In the genomic region with DNA sequence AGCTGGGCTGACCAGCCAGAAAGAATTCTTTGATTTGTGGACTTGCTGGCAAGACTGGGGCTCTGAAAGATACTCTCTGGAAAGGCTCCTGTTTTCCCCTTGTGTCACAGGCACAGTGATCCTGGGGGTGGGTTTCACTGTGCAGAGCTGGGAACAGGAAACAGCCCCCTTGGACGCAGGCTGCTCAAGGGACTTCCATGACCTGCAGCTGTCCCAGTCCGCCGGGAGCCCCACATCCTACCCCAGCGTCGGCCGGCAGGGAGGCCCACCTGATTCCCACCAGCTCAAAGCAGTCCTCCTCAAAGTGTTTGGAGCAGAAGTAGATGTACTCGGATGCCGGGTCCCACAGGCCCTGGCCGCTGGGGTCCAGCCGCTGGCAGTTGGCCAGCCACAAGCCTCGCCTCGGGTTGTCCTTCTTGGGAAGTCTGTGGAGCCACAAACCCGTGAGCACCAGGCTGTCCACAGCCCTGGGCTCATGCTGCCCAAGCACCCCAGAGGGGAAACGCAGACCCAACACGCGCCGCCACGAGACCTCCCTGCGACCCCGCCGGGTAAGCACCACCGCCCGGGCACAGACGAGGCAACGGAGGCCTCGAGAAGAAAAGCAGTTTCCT, we compare ENCODE assay signal across 9 cellular contexts. TPM values are rescaled to one million over a fixed set of nuclear protein-coding genes. Genes with fewer than 3 reads are reported as not detected.
DNase-seq lines count a peak whose midpoint lies in the region; ATAC-seq, FAIRE-seq and TF ChIP-seq lines count a peak whose summit lies in the region.
"Had no signal": no experiment of that assay in that cellular context is flagged by ENCODE, and none has a peak within 500 bp of the region (broad histone marks: within the 10 kb centered on the region; RNA-seq: fewer than 3 reads in every experiment).

No MANE protein-coding gene starts in this region.

- peak overlapping the region; percentile 97 to 100 (median 99) for H3K27ac Mint-ChIP-seq in CD8-positive, alpha-beta memory T cell
- H3K27ac Mint-ChIP-seq in activated naive CD8-positive, alpha-beta T cell treated with anti-CD3 and anti-CD28 coated beads, Interleukin-2, amount 10 ng/mL, durations not matched to agents 7 days and 5 days, result peak overlapping the region; percentile 99
- peak overlapping the region; percentile 97 to 100 (median 99) for H3K27ac Mint-ChIP-seq in immature natural killer cell

- intact Hi-C loops in testis (cut with DNase I; ENCODE audit: low total_unique reads), result no loop called here

- CTCF ChIA-PET in CD8-positive, alpha-beta memory T cell (lab: Charles Lee), result interaction anchor here (1.1 to 1.9 kb wide), 2 partner anchors 14 to 19 kb away, joined by 4 to 5 read pairs; partner anchors contain the start of genes LZTR1 and P2RX6

- H3K36me3 ChIP-seq in CD8-positive, alpha-beta memory T cell (ENCODE audit: insufficient read depth, low read length), result peaks cover 22% of the 10 kb centered on the region
- H3K36me3 ChIP-seq in testis (ENCODE audit: low read depth, missing control alignments), result no peaks in the 10 kb centered on the region

- no peaks in the 10 kb centered on the region for H3K27me3 ChIP-seq in CD8-positive, alpha-beta memory T cell (ENCODE audit: insufficient read depth, low read length, poor library complexity, severe bottlenecking)
- H3K27me3 ChIP-seq in testis, result no peaks in the 10 kb centered on the region

- peaks cover 0 to 3% of the 10 kb centered on the region in 2 donors for H3K27me3 Mint-ChIP-seq in CD8-positive, alpha-beta memory T cell
- no peaks in the 10 kb centered on the region for H3K27me3 Mint-ChIP-seq in activated naive CD8-positive, alpha-beta T cell treated with anti-CD3 and anti-CD28 coated beads, Interleukin-2, amount 10 ng/mL, durations not matched to agents 7 days and 5 days
- peaks cover 10 to 14% (median 11%) of the 10 kb centered on the region in 3 donors for H3K27me3 Mint-ChIP-seq in immature natural killer cell (ENCODE audit: low read depth in 3 of 3)

- peak overlapping the region; percentile 99 for H3K27ac ChIP-seq in CD8-positive, alpha-beta memory T cell (ENCODE audit: low read depth, low read length)
- peak overlapping the region; percentile 94 for H3K27ac ChIP-seq in testis

- peak overlapping the region; percentile 85 to 97 (median 95) for H3K4me3 Mint-ChIP-seq in CD8-positive, alpha-beta memory T cell
- H3K4me3 Mint-ChIP-seq in activated naive CD8-positive, alpha-beta T cell treated with anti-CD3 and anti-CD28 coated beads, Interleukin-2, amount 10 ng/mL, durations not matched to agents 7 days and 5 days, result peak overlapping the region; percentile 96
- peak overlapping the region; percentile 86 to 98 (median 95) for H3K4me3 Mint-ChIP-seq in immature natural killer cell

- no peaks in the 10 kb centered on the region for H3K9me3 Mint-ChIP-seq in CD8-positive, alpha-beta memory T cell
- no peaks in the 10 kb centered on the region for H3K9me3 Mint-ChIP-seq in activated naive CD8-positive, alpha-beta T cell treated with anti-CD3 and anti-CD28 coated beads, Interleukin-2, amount 10 ng/mL, durations not matched to agents 7 days and 5 days
- H3K9me3 Mint-ChIP-seq in immature natural killer cell, result no peaks in the 10 kb centered on the region

- peak overlapping the region; percentile 65 for H3K4me3 ChIP-seq in CD8-positive, alpha-beta memory T cell (ENCODE audit: low read length)
- peak overlapping the region; percentile 69 to 85 for H3K4me3 ChIP-seq in testis

- FAIRE-seq in frontal cortex (lab: Jason Lieb, UNC), result no peak

- 0% methylated on average over 26 of the region's 26 CpGs; no CpG with 5 or more reads in 1 of the 2 donors for WGBS in testis, 2 donors

- H3K36me3 Mint-ChIP-seq in CD8-positive, alpha-beta memory T cell, result peaks cover 0 to 57% (median 0%) of the 10 kb centered on the region in 3 donors
- peaks cover 4% of the 10 kb centered on the region for H3K36me3 Mint-ChIP-seq in activated naive CD8-positive, alpha-beta T cell treated with anti-CD3 and anti-CD28 coated beads, Interleukin-2, amount 10 ng/mL, durations not matched to agents 7 days and 5 days
- H3K36me3 Mint-ChIP-seq in immature natural killer cell, result no peaks in the 10 kb centered on the region

- ATAC-seq in HG02852 (IDR thresholded peaks at IDR 0.05; ENCODE audit: unreplicated experiment), result peak; percentile 14
- ATAC-seq in activated naive CD8-positive, alpha-beta T cell treated with anti-CD3 and anti-CD28 coated beads, Interleukin-2, amount 10 ng/mL, durations not matched to agents 7 days and 5 days (ENCODE audit: low read depth), result no peak

- POLR2A ChIA-PET in CD8-positive, alpha-beta memory T cell (lab: Charles Lee), result interaction anchor here (1.0 to 1.4 kb wide), 2 partner anchors 19 to 682 kb away, joined by 3 to 6 read pairs; partner anchors contain the start of genes DGCR6L and LZTR1
- POLR2A ChIA-PET in activated naive CD8-positive, alpha-beta T cell treated with anti-CD3 and anti-CD28 coated beads, Interleukin-2, amount 10 ng/mL, durations not matched to agents 7 days and 5 days (lab: Charles Lee), result interaction anchor here (1.2 to 3.4 kb wide), 3 partner anchors 11 to 19 kb away, joined by 3 to 23 read pairs (median 16); partner anchors contain the start of gene LZTR1

- H3K9me3 ChIP-seq in CD8-positive, alpha-beta memory T cell (ENCODE audit: low read length), result no peaks in the 10 kb centered on the region
- H3K9me3 ChIP-seq in testis, result no peaks in the 10 kb centered on the region

- no peak for TF ChIP-seq POLR2A in testis (IDR thresholded peaks at IDR 0.05)

- DNase-seq in CD8-positive, alpha-beta memory T cell, result no peak
- no peak for DNase-seq in activated naive CD8-positive, alpha-beta T cell treated with anti-CD3 and anti-CD28 coated beads, Interleukin-2, amount 10 ng/mL, durations not matched to agents 7 days and 5 days
- DNase-seq in immature natural killer cell (no peak), testis (no peak), NCI-H2107 (lab: John Stamatoyannopoulos, UW) (no peak), frontal cortex (ENCODE audit: low spot score in 2 of 2) (no peak), LoVo (ENCODE audit: low spot score) (no peak)

- peaks cover 32% of the 10 kb centered on the region for H3K4me1 ChIP-seq in CD8-positive, alpha-beta memory T cell (ENCODE audit: insufficient read depth, low read length)
- peaks cover 21% of the 10 kb centered on the region for H3K4me1 ChIP-seq in testis

- peaks cover 22 to 55% (median 23%) of the 10 kb centered on the region in 3 donors for H3K4me1 Mint-ChIP-seq in CD8-positive, alpha-beta memory T cell
- peaks cover 18% of the 10 kb centered on the region for H3K4me1 Mint-ChIP-seq in activated naive CD8-positive, alpha-beta T cell treated with anti-CD3 and anti-CD28 coated beads, Interleukin-2, amount 10 ng/mL, durations not matched to agents 7 days and 5 days
- peaks cover 28 to 35% of the 10 kb centered on the region in 2 donors for H3K4me1 Mint-ChIP-seq in immature natural killer cell

- no peak for TF ChIP-seq CTCF in testis (IDR thresholded peaks at IDR 0.05)

RNA-seq across cellular contexts. Expression of gene THAP7, which starts 0.8 kb away (rescaled TPM):
- total RNA-seq in CD8-positive, alpha-beta memory T cell, result 10 to 100 TPM; 43.9 TPM
- polyA plus RNA-seq in CD8-positive, alpha-beta memory T cell, result 42.8 TPM
- total RNA-seq in activated naive CD8-positive, alpha-beta T cell treated with anti-CD3 and anti-CD28 coated beads, Interleukin-2, amount 10 ng/mL, durations not matched to agents 7 days and 5 days, result 10 to 100 TPM; 33.6 to 33.8 TPM
- polyA plus RNA-seq in immature natural killer cell, result 10 to 100 TPM; 28.9 to 41.4 (median 32.9) TPM
- total RNA-seq in testis, result 10 to 100 TPM; 75.8 to 96.5 TPM
- polyA plus RNA-seq in testis (ENCODE audit: insufficient read depth, low read depth, low replicate concordance), result 60.6 TPM
- 22.0 TPM for total RNA-seq in frontal cortex

RNA-seq across cellular contexts. Expression of gene P2RX6, which starts 13.9 kb away (rescaled TPM):
- under 1 TPM; 0.24 to 0.35 TPM for total RNA-seq in CD8-positive, alpha-beta memory T cell
- polyA plus RNA-seq in CD8-positive, alpha-beta memory T cell, result 0.33 TPM
- total RNA-seq in activated naive CD8-positive, alpha-beta T cell treated with anti-CD3 and anti-CD28 coated beads, Interleukin-2, amount 10 ng/mL, durations not matched to agents 7 days and 5 days, result 1 to 10 TPM in 1 of 2 experiments, under 1 TPM in 1; 0.82 to 1.9 TPM
- polyA plus RNA-seq in immature natural killer cell (not detected), testis (ENCODE audit: insufficient read depth, low read depth, low replicate concordance) (5.2 TPM)
- total RNA-seq in testis (10 to 100 TPM in 1 of 2 donors, 1 to 10 TPM in 1; 7.0 to 24.0 TPM), frontal cortex (0.41 TPM)

RNA-seq across cellular contexts. Expression of gene LZTR1, which starts 19.0 kb away (rescaled TPM):
- total RNA-seq in CD8-positive, alpha-beta memory T cell, result 10 to 100 TPM; 75.0 to 78.7 TPM
- polyA plus RNA-seq in CD8-positive, alpha-beta memory T cell, result 17.1 TPM
- total RNA-seq in activated naive CD8-positive, alpha-beta T cell treated with anti-CD3 and anti-CD28 coated beads, Interleukin-2, amount 10 ng/mL, durations not matched to agents 7 days and 5 days, result 10 to 100 TPM; 80.1 to 80.9 TPM
- polyA plus RNA-seq in immature natural killer cell (10 to 100 TPM in 2 of 3 donors, 1 to 10 TPM in 1; 8.1 to 18.4 (median 11.1) TPM), testis (ENCODE audit: insufficient read depth, low read depth, low replicate concordance) (32.4 TPM)
- total RNA-seq in testis (10 to 100 TPM; 61.5 to 61.6 TPM), frontal cortex (37.5 TPM)

RNA-seq across cellular contexts. Expression of gene SLC7A4, which starts 31.3 kb away (rescaled TPM):
- under 1 TPM; 0.13 to 0.37 TPM for total RNA-seq in CD8-positive, alpha-beta memory T cell
- polyA plus RNA-seq in CD8-positive, alpha-beta memory T cell, result 0.82 TPM
- total RNA-seq in activated naive CD8-positive, alpha-beta T cell treated with anti-CD3 and anti-CD28 coated beads, Interleukin-2, amount 10 ng/mL, durations not matched to agents 7 days and 5 days, result 1 to 10 TPM in 1 of 2 experiments, under 1 TPM in 1; 0.79 to 1.2 TPM
- polyA plus RNA-seq in immature natural killer cell (not detected), testis (ENCODE audit: insufficient read depth, low read depth, low replicate concordance) (54.8 TPM)
- total RNA-seq in testis (10 to 100 TPM; 60.3 to 64.8 TPM), frontal cortex (2.0 TPM)
- total RNA-seq: HT1080 had no signal

RNA-seq across cellular contexts. Expression of gene AIFM3, which starts 34.0 kb away (rescaled TPM):
- total RNA-seq in CD8-positive, alpha-beta memory T cell, result under 1 TPM; 0.16 to 0.33 TPM
- polyA plus RNA-seq in CD8-positive, alpha-beta memory T cell, result not detected
- under 1 TPM; 0.37 to 0.94 TPM for total RNA-seq in activated naive CD8-positive, alpha-beta T cell treated with anti-CD3 and anti-CD28 coated beads, Interleukin-2, amount 10 ng/mL, durations not matched to agents 7 days and 5 days
- 1 to 10 TPM in 1 of 3 donors, under 1 TPM in 1, not detected in 1; 0.30 to 1.4 TPM for polyA plus RNA-seq in immature natural killer cell
- total RNA-seq in testis, result 1 to 10 TPM; 1.6 to 2.9 TPM
- polyA plus RNA-seq in testis (ENCODE audit: insufficient read depth, low read depth, low replicate concordance), result 0.88 TPM
- 4.5 TPM for total RNA-seq in frontal cortex
- total RNA-seq: HT1080 had no signal
